In the genomic region with DNA sequence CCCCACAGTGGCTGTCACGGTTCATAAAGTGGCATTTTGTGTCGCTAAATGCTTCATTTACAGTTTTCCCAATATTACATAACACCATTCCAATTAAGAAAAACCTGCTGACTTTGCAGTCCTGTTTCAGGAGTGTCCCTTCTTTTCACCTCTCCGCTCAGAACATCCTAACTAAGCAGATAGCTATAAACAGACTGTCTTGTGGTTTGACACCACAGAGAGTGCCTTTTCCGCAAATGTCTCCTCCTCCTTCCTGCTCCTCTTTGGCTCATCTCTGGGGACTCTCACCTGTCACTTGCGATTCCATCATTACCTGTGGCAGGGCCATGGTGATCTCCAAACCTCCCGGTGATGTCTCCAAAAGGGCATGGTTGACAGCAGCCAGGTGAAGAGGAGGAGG, we compare ENCODE assay signal across 1 cellular context.
TF ChIP-seq lines count a peak whose summit lies in the region.

No MANE protein-coding gene starts in this region.

TF ChIP-seq in K562, 482 proteins besides CTCF, POLR2A, EP300 and RAD21 (continued from another document):
- TF ChIP-seq DLX4 (CRISPR knock-in tag; IDR thresholded peaks at IDR 0.05) (no peak), NBN (IDR thresholded peaks at IDR 0.05; ENCODE audit: low read depth) (no peak), MAFF (IDR thresholded peaks at IDR 0.05; ENCODE audit: low read length) (peak; percentile 57; the same call in 1 of the 2 replicates), MAFK (IDR thresholded peaks at IDR 0.05; ENCODE audit: low read length) (peak; percentile 71), XRCC3 (IDR thresholded peaks at IDR 0.05) (no peak), NR1H2 (CRISPR knock-in tag; IDR thresholded peaks at IDR 0.05) (no peak), ZNF316 (IDR thresholded peaks at IDR 0.05) (peak; percentile 79), BCLAF1 (IDR thresholded peaks at IDR 0.05; ENCODE audit: borderline replicate concordance in 1 of 2, control insufficient read depth in 1 of 2, low read depth in 2 of 2, low read length in 1 of 2) (no peak), ZFPM2 (CRISPR knock-in tag; IDR thresholded peaks at IDR 0.05) (no peak), MEF2A (IDR thresholded peaks at IDR 0.05; ENCODE audit: control insufficient read depth, low read depth, low read length) (no peak), ZHX1 (conservative IDR thresholded peaks at IDR 0.05; ENCODE audit: low read length) (no peak)
